ENCODE assay signal across 17 cellular contexts in the genomic region with DNA sequence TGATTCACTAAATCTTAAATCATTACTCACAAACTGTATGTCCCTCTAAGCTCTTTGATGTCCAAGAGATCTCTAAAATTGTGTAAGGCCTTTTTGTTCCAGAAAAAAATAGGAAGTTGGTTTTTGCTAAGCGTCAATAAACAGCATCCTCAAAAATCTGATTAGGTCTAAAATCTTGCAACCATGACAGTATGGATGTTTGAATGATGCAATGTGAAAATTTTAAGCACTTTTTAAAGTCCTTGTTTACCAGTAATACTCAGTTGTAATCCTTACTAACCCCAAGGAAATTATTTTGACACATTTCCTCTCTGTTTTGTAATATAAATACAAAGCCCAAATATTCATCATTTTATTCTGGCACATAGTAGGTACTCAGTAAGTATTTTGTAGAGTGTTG.
"Had no signal": no experiment of that assay in that cellular context is flagged by ENCODE, and none has a peak within 500 bp of the region (broad histone marks: within the 10 kb centered on the region; RNA-seq: fewer than 3 reads in every experiment).

No MANE protein-coding gene starts in this region.

- ATAC-seq: effector memory CD8-positive, alpha-beta T cell; heart left ventricle; mucosa of descending colon; natural killer cell; right cardiac atrium had no signal

- H3K36me3 Mint-ChIP-seq: natural killer cell, type B pancreatic cell had no signal

- H3K4me3 ChIP-seq: heart left ventricle, mucosa of descending colon, ovary had no signal

- H3K9me3 ChIP-seq: heart left ventricle, mucosa of descending colon, ovary had no signal

- H3K27ac Mint-ChIP-seq: dendritic cell treated with granulocyte-macrophage colony-stimulating factor and Interleukin-4, amounts not matched to agents 40 ng/mL and 50 ng/mL, for 4 days; effector memory CD8-positive, alpha-beta T cell; natural killer cell; type B pancreatic cell had no signal

- H3K9me3 Mint-ChIP-seq: dendritic cell treated with granulocyte-macrophage colony-stimulating factor and Interleukin-4, amounts not matched to agents 40 ng/mL and 50 ng/mL, for 4 days; natural killer cell; neural crest cell had no signal

- DNase-seq: effector memory CD8-positive, alpha-beta T cell; heart left ventricle; hippocampal formation; kidney glomerular epithelial cell; mucosa of descending colon; natural killer cell; ovary; right cardiac atrium; small intestine; stimulated activated CD4-positive, alpha-beta T cell treated with anti-CD3 and anti-CD28 coated beads, Interleukin-12 subunit alpha, Interleukin-12 subunit beta, amount 100 ng/mL, for 4 hours; stimulated activated naive CD4-positive, alpha-beta T cell treated with Interleukin-2 at 50 U/mL for 16 hours had no signal

- H3K4me3 Mint-ChIP-seq: dendritic cell treated with granulocyte-macrophage colony-stimulating factor and Interleukin-4, amounts not matched to agents 40 ng/mL and 50 ng/mL, for 4 days; effector memory CD8-positive, alpha-beta T cell; natural killer cell; neural crest cell; type B pancreatic cell had no signal

- H3K27ac ChIP-seq: heart left ventricle, ovary had no signal

- H3K4me1 Mint-ChIP-seq: natural killer cell had no signal

- H3K36me3 ChIP-seq: heart left ventricle, ovary had no signal

- FAIRE-seq: colon, frontal cortex, small intestine, urothelium cell line had no signal

- H3K27me3 ChIP-seq: heart left ventricle, ovary had no signal
